18 cellular contexts compared by ENCODE assay signal in the genomic region with DNA sequence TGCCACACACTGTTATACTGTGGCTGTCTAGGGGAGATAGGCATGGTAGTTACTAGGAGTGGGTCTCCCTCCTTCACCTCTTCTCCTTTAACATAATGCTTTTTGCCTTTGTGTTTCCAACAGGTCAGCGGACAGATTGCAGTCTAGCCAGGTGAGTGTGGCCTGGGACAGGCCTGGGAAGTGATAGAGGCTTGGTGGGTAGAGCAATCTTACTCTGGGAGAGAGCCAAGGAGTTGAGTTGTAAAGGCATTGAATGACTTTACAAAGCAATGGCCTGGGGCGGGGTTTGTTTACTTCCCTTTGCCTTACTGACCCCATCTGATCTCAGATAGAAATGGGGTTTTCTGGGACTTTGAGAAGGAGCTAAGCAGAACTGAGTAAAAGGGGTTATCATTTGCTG. TPM values are rescaled to one million over a fixed set of nuclear protein-coding genes. Genes with fewer than 3 reads are reported as not detected.
A peak's percentile ranks its signal among the peaks of the same experiment; 100 is the strongest.
DNase-seq lines count a peak whose midpoint lies in the region; FAIRE-seq and TF ChIP-seq lines count a peak whose summit lies in the region.
"Had no signal": no experiment of that assay in that cellular context is flagged by ENCODE, and none has a peak within 500 bp of the region (broad histone marks: within the 10 kb centered on the region; RNA-seq: fewer than 3 reads in every experiment).

No MANE protein-coding gene starts in this region.

- intact Hi-C loops in activated CD4-positive, alpha-beta T cell treated with anti-CD3 and anti-CD28 coated beads, Interleukin-2, amount 10 ng/mL, durations not matched to agents 24 days and 14 days (cut with micrococcal nuclease) = no loop called here
- intact Hi-C loops in kidney (cut with DNase I) = no loop called here

- peaks cover 9% of the 10 kb centered on the region for H3K4me1 Mint-ChIP-seq in activated CD4-positive, alpha-beta T cell treated with anti-CD3 and anti-CD28 coated beads, Interleukin-2, amount 10 ng/mL, durations not matched to agents 24 days and 14 days
- H3K4me1 Mint-ChIP-seq: CD8-positive, alpha-beta memory T cell; naive thymus-derived CD8-positive, alpha-beta T cell had no signal

- no peak for DNase-seq in activated CD4-positive, alpha-beta T cell treated with anti-CD3 and anti-CD28 coated beads, Interleukin-2, amount 10 ng/mL, durations not matched to agents 24 days and 14 days
- DNase-seq in activated CD4-positive, alpha-beta T cell treated with anti-CD3 and anti-CD28 coated beads for 4 hours = no peak
- peak in 2 of 3 donors; percentile 53 to 74 for DNase-seq in Peyer's patch
- DNase-seq in erythroblast (lab: John Stamatoyannopoulos, UW) = peak; percentile 46 to 72
- DNase-seq in small intestine = peak; percentile 86
- no peak for DNase-seq in NCI-H2107 (lab: John Stamatoyannopoulos, UW)
- no peak for DNase-seq in MG63
- DNase-seq in kidney = no peak
- DNase-seq: 8988T; activated CD4-positive, alpha-beta T cell treated with anti-CD3 and anti-CD28 coated beads for 1 hour; CD8-positive, alpha-beta memory T cell; heart left ventricle; Kasumi-1; naive thymus-derived CD8-positive, alpha-beta T cell; NCI-H187; NCI-H526 treated with DMSO at 0.1 percent for 48 hours had no signal

- no peak overlapping the region for H3K4me3 Mint-ChIP-seq in activated CD4-positive, alpha-beta T cell treated with anti-CD3 and anti-CD28 coated beads, Interleukin-2, amount 10 ng/mL, durations not matched to agents 24 days and 14 days
- H3K4me3 Mint-ChIP-seq: CD8-positive, alpha-beta memory T cell; naive thymus-derived CD8-positive, alpha-beta T cell; T-helper 1 cell treated with Interleukin-12 subunit alpha and Interleukin-12 subunit beta and Interleukin-4 antibody, amounts not matched to agents 30 μg/mL and 1 μg/mL, for 36 hours had no signal

- no peak for FAIRE-seq in small intestine (lab: Jason Lieb, UNC)
- FAIRE-seq in kidney (lab: Jason Lieb, UNC) = no peak
- FAIRE-seq: GM12892 had no signal

- H3K27ac Mint-ChIP-seq in activated CD4-positive, alpha-beta T cell treated with anti-CD3 and anti-CD28 coated beads, Interleukin-2, amount 10 ng/mL, durations not matched to agents 24 days and 14 days = peak overlapping the region; percentile 42
- H3K27ac Mint-ChIP-seq: naive thymus-derived CD8-positive, alpha-beta T cell; T-helper 1 cell treated with Interleukin-12 subunit alpha and Interleukin-12 subunit beta and Interleukin-4 antibody, amounts not matched to agents 30 μg/mL and 1 μg/mL, for 36 hours had no signal

- no peaks in the 10 kb centered on the region for H3K9me3 ChIP-seq in Peyer's patch
- H3K9me3 ChIP-seq in small intestine (ENCODE audit: control insufficient read depth, low read depth) = no peaks in the 10 kb centered on the region
- H3K9me3 ChIP-seq in MG63 = no peaks in the 10 kb centered on the region
- no peaks in the 10 kb centered on the region for H3K9me3 ChIP-seq in kidney (ENCODE audit: control insufficient read depth in 1 of 2, low read length in 2 of 2)
- H3K9me3 ChIP-seq: heart left ventricle had no signal

- H3K36me3 ChIP-seq in Peyer's patch (peaks cover 0 to 11% (median 0%) of the 10 kb centered on the region in 3 donors), small intestine (ENCODE audit: control insufficient read depth in 2 of 2, insufficient read depth in 2 of 2, low read length in 2 of 2) (peaks cover 0 to 5% of the 10 kb centered on the region in 2 donors), MG63 (peaks cover 14% of the 10 kb centered on the region), kidney (ENCODE audit: control insufficient read depth in 1 of 2, insufficient read depth in 2 of 2, low read length in 2 of 2) (peaks cover 0 to 6% of the 10 kb centered on the region in 2 donors)

- H3K4me3 ChIP-seq in Peyer's patch (no peak overlapping the region), small intestine (ENCODE audit: low read depth in 1 of 2, low read length in 2 of 2) (no peak overlapping the region), MG63 (no peak overlapping the region), kidney (ENCODE audit: low read length in 2 of 2) (no peak overlapping the region)
- H3K4me3 ChIP-seq: heart left ventricle had no signal

- H3K9me3 Mint-ChIP-seq in activated CD4-positive, alpha-beta T cell treated with anti-CD3 and anti-CD28 coated beads, Interleukin-2, amount 10 ng/mL, durations not matched to agents 24 days and 14 days = no peaks in the 10 kb centered on the region
- H3K9me3 Mint-ChIP-seq: CD8-positive, alpha-beta memory T cell; naive thymus-derived CD8-positive, alpha-beta T cell; T-helper 1 cell treated with Interleukin-12 subunit alpha and Interleukin-12 subunit beta and Interleukin-4 antibody, amounts not matched to agents 30 μg/mL and 1 μg/mL, for 36 hours had no signal

- H3K9ac ChIP-seq in kidney (ENCODE audit: low read length in 2 of 2) = no peak overlapping the region

- TF ChIP-seq CTCF in Peyer's patch (IDR thresholded peaks at IDR 0.05) = peak in 3 of 6 experiments; percentile 24 to 31 (median 27)
- TF ChIP-seq CTCF in kidney (IDR thresholded peaks at IDR 0.05; ENCODE audit: borderline replicate concordance, extremely low read depth, insufficient read depth) = no peak

- H3K36me3 Mint-ChIP-seq in activated CD4-positive, alpha-beta T cell treated with anti-CD3 and anti-CD28 coated beads, Interleukin-2, amount 10 ng/mL, durations not matched to agents 24 days and 14 days (ENCODE audit: low read depth) = peaks cover 52% of the 10 kb centered on the region

- H3K27ac ChIP-seq in Peyer's patch (no peak overlapping the region), small intestine (ENCODE audit: low read depth in 1 of 2, low read length in 1 of 2) (no peak overlapping the region), kidney (ENCODE audit: low read depth in 2 of 2, low read length in 2 of 2) (no peak overlapping the region)
- H3K27ac ChIP-seq: heart left ventricle had no signal

- 15 to 67% (median 42%) methylated on average over 2 of the region's 2 CpGs for WGBS in small intestine, 3 donors

- H3K27me3 ChIP-seq in Peyer's patch (no peaks in the 10 kb centered on the region), small intestine (ENCODE audit: control insufficient read depth in 2 of 2, insufficient read depth in 2 of 2, low read length in 2 of 2) (no peaks in the 10 kb centered on the region), MG63 (no peaks in the 10 kb centered on the region)
- H3K27me3 ChIP-seq: heart left ventricle had no signal

- no peaks in the 10 kb centered on the region for H3K27me3 Mint-ChIP-seq in activated CD4-positive, alpha-beta T cell treated with anti-CD3 and anti-CD28 coated beads, Interleukin-2, amount 10 ng/mL, durations not matched to agents 24 days and 14 days
- H3K27me3 Mint-ChIP-seq: CD8-positive, alpha-beta memory T cell; naive thymus-derived CD8-positive, alpha-beta T cell had no signal

- H3K4me1 ChIP-seq in Peyer's patch = peaks cover 0 to 20% (median 0%) of the 10 kb centered on the region in 4 donors
- peaks cover 3 to 4% of the 10 kb centered on the region in 2 donors for H3K4me1 ChIP-seq in small intestine (ENCODE audit: control insufficient read depth in 2 of 2, insufficient read depth in 1 of 2, low read depth in 1 of 2, low read length in 1 of 2)
- no peaks in the 10 kb centered on the region for H3K4me1 ChIP-seq in kidney (ENCODE audit: control insufficient read depth in 1 of 2, insufficient read depth in 1 of 2, low read depth in 1 of 2, low read length in 2 of 2)

- TF ChIP-seq POLR2A in Peyer's patch (IDR thresholded peaks at IDR 0.05) = no peak
- TF ChIP-seq POLR2A in erythroblast (IDR thresholded peaks at IDR 0.05; ENCODE audit: low read length) = no peak

RNA-seq across cellular contexts. Expression of gene IKBKE, which starts 51.0 kb away (rescaled TPM):
- 50.0 and 51.5 TPM in 2 replicates for total RNA-seq in activated CD4-positive, alpha-beta T cell treated with anti-CD3 and anti-CD28 coated beads, Interleukin-2, amount 10 ng/mL, durations not matched to agents 24 days and 14 days
- total RNA-seq in Peyer's patch = 10 to 100 TPM in 3 of 4 donors, 1 to 10 TPM in 1; 5.6 to 31.4 (median 17.5) TPM
- 1 to 10 TPM; 4.1 to 8.7 (median 5.6) TPM for polyA plus RNA-seq in small intestine
- 5.5 and 12.9 TPM in 2 replicates for total RNA-seq in MG63 (2014; rRNA removed; shearing (Covaris generic); ENCODE audit: low replicate concordance)
- total RNA-seq in kidney = 14.5 TPM
- 3.4 TPM for polyA plus RNA-seq in kidney (ENCODE audit: insufficient read depth, low read depth, low replicate concordance)

Comparison
In these comparisons a context has a peak if more than half of its experiments do, and no peak if none do; other contexts are left out.
1. DNase-seq: peak in Peyer's patch (2 of 3), erythroblast (2 of 2) and small intestine (single experiment); none in activated CD4-positive, alpha-beta T cell treated with anti-CD3 and anti-CD28 coated beads, Interleukin-2, amount 10 ng/mL, durations not matched to agents 24 days and 14 days (single experiment), activated CD4-positive, alpha-beta T cell treated with anti-CD3 and anti-CD28 coated beads for 4 hours (0 of 2), NCI-H2107 (single experiment), MG63 (single experiment) and kidney (single experiment).